Comparison of ENCODE assay signal across 21 cellular contexts in the genomic region with DNA sequence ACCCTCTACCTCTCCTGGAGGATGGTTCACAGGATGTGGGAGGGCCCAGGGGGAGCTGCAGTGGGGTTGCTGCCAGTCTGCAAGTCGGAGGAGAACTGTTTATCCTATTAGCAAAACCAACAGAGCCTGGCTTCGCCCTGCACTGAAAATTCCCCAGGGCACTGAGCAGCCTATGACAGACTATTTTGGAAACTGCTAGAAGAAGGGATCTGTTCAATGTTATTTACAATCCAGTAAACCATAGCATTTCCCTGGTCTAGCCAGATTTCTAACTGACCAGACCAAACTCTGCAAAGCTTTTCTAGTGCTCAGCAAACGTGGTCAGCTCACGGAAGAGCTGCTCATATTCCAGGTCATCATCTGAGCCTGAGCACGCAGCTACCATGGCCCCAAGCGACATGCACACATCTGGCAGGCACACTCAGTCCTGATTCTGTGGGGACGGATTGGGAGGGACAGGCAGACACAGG.
DNase-seq lines count a peak whose midpoint lies in the region; ATAC-seq and TF ChIP-seq lines count a peak whose summit lies in the region.
"Had no signal": no experiment of that assay in that cellular context is flagged by ENCODE, and none has a peak within 500 bp of the region (broad histone marks: within the 10 kb centered on the region; RNA-seq: fewer than 3 reads in every experiment).

No MANE protein-coding gene starts in this region.

- H3K4me3 ChIP-seq in SK-N-SH (ENCODE audit: low read depth in 2 of 2, low read length in 1 of 2) (no peak overlapping the region), fibroblast of the aortic adventitia (ENCODE audit: low read depth, low read length) (no peak overlapping the region), stomach smooth muscle (ENCODE audit: low read length in 2 of 2) (peak overlapping the region in 1 of 2 donors; percentile 59), MM.1S (ENCODE audit: low read length) (no peak overlapping the region)
- H3K4me3 ChIP-seq: upper lobe of left lung had no signal

- peak in 1 of 2 experiments; percentile 52; a peak in 1 of 4 replicates for TF ChIP-seq EP300 in SK-N-SH (IDR thresholded peaks at IDR 0.05; ENCODE audit: borderline replicate concordance in 1 of 2, low read depth in 1 of 2, low read length in 1 of 2)

- H3F3A ChIP-seq in SK-N-SH (replicated peaks; ENCODE audit: insufficient read depth) = no peaks in the 10 kb centered on the region
- peaks cover 3% of the 10 kb centered on the region; the same call in 1 of the 2 replicates for H3F3A ChIP-seq in MM.1S (ENCODE audit: insufficient read depth, low read length)

- no peaks in the 10 kb centered on the region for H3K79me2 ChIP-seq in SK-N-SH (ENCODE audit: insufficient read depth)
- no peaks in the 10 kb centered on the region for H3K79me2 ChIP-seq in MM.1S (ENCODE audit: low read length)

- H3K9me3 ChIP-seq in SK-N-SH (no peaks in the 10 kb centered on the region), stomach smooth muscle (ENCODE audit: control insufficient read depth in 2 of 2, low read length in 2 of 2) (no peaks in the 10 kb centered on the region), MM.1S (replicated peaks; ENCODE audit: insufficient read depth, low read length) (no peaks in the 10 kb centered on the region)
- H3K9me3 ChIP-seq: upper lobe of left lung had no signal

- intact Hi-C loops in Right ventricle myocardium inferior (cut with DNase I) (no loop called here), cardiac septum (cut with DNase I) (no loop called here)

- H3K27ac ChIP-seq in SK-N-SH (ENCODE audit: low read depth in 2 of 2, low read length in 1 of 2) (peak overlapping the region in 1 of 2 experiments; percentile 95; a peak in 2 of 4 replicates), stomach smooth muscle (ENCODE audit: low read length) (peak overlapping the region; percentile 70), MM.1S (ENCODE audit: low read length) (no peak overlapping the region)
- H3K27ac ChIP-seq: upper lobe of left lung had no signal

- H3K36me3 ChIP-seq in SK-N-SH (replicated peaks in 1 of 2; ENCODE audit: control insufficient read depth in 1 of 2, insufficient read depth in 2 of 2, low read length in 1 of 2) = no peaks in the 10 kb centered on the region
- H3K36me3 ChIP-seq in stomach smooth muscle (ENCODE audit: control insufficient read depth in 2 of 2, insufficient read depth in 2 of 2, low read length in 2 of 2) = no peaks in the 10 kb centered on the region
- no peaks in the 10 kb centered on the region for H3K36me3 ChIP-seq in MM.1S (replicated peaks; ENCODE audit: insufficient read depth, low read length)
- H3K36me3 ChIP-seq: upper lobe of left lung had no signal

- DNase-seq in Right ventricle myocardium inferior (ENCODE audit: missing footprints) (no peak), cardiac septum (ENCODE audit: low spot score) (no peak), SK-N-SH (peak; percentile 71), fibroblast of the aortic adventitia (ENCODE audit: low read depth) (peak; percentile 40), inferior parietal cortex (ENCODE audit: extremely low spot score) (no peak), OCI-M2 (lab: John Stamatoyannopoulos, UW; ENCODE audit: unreplicated experiment) (no peak), MM.1S (no peak)
- DNase-seq: activated CD4-positive, alpha-beta T cell treated with anti-CD3 and anti-CD28 coated beads for 4 hours; activated CD8-positive, alpha-beta memory T cell treated with anti-CD3 and anti-CD28 coated beads, Interleukin-2, amount 50 U/mL, for 4 hours; activated effector memory CD4-positive, alpha-beta T cell treated with anti-CD3 and anti-CD28 coated beads, Interleukin-2, amount 50 U/mL, for 16 hours; amniotic stem cell; CD4-positive, CD25-positive, alpha-beta regulatory T cell; effector CD8-positive, alpha-beta T cell; hypothalamus; kidney glomerular epithelial cell; midbrain; NCI-H1694 treated with DMSO at 0.1 percent for 48 hours; stimulated activated naive CD8-positive, alpha-beta T cell treated with anti-CD3 and anti-CD28 coated beads, Interleukin-15, Interleukin-2, amounts not matched to agents 100 U/mL and 50 U/mL, for 24 hours; T1000; upper lobe of left lung had no signal

- peak; percentile 56 for ATAC-seq in Right ventricle myocardium inferior
- ATAC-seq: stimulated activated naive CD8-positive, alpha-beta T cell treated with anti-CD3 and anti-CD28 coated beads, Interleukin-15, Interleukin-2, amounts not matched to agents 100 U/mL and 50 U/mL, for 24 hours had no signal

- CTCF ChIA-PET in SK-N-SH (lab: Yijun Ruan, JAX) = interaction anchor here (1.3 kb wide), 1 partner anchor 251 kb away, joined by 3 read pairs; no protein-coding TSS in a partner anchor

- peak; percentile 24 for TF ChIP-seq RAD21 in SK-N-SH (IDR thresholded peaks at IDR 0.05; ENCODE audit: low read length)

- H4K20me1 ChIP-seq in SK-N-SH (ENCODE audit: insufficient read depth) (no peaks in the 10 kb centered on the region), MM.1S (ENCODE audit: insufficient read depth, low read length) (no peaks in the 10 kb centered on the region)

- WGBS in SK-N-SH (ENCODE audit: low lambda C conversion rate) = 15% methylated on average over 7 of the region's 7 CpGs

- H3K4me1 ChIP-seq in SK-N-SH (ENCODE audit: control insufficient read depth in 1 of 2, insufficient read depth in 2 of 2, low read depth in 1 of 2, low read length in 1 of 2) (peaks cover 0 to 23% of the 10 kb centered on the region in 2 experiments; a peak in 2 of 4 replicates), stomach smooth muscle (ENCODE audit: control insufficient read depth, insufficient read depth, low read length) (peaks cover 20% of the 10 kb centered on the region), MM.1S (ENCODE audit: low read length) (0 out of 2 replicates have a peak, but pooled peaks cover 5% of the 10 kb centered on the region)
- H3K4me1 ChIP-seq: upper lobe of left lung had no signal

- H3K9ac ChIP-seq in SK-N-SH = no peak overlapping the region
- H3K9ac ChIP-seq in stomach smooth muscle (ENCODE audit: low read length in 2 of 2) = peak overlapping the region in 1 of 2 donors; percentile 55
- no peak overlapping the region for H3K9ac ChIP-seq in MM.1S (ENCODE audit: low read length)

- TF ChIP-seq CTCF in SK-N-SH (IDR thresholded peaks at IDR 0.05) = no peak
- TF ChIP-seq CTCF in fibroblast of the aortic adventitia (IDR thresholded peaks at IDR 0.05; ENCODE audit: insufficient read depth, low read length) = no peak
- no peak for TF ChIP-seq CTCF in MM.1S (IDR thresholded peaks at IDR 0.05; ENCODE audit: low read length)

- POLR2A ChIA-PET in SK-N-SH (lab: Yijun Ruan, JAX) = interaction anchor here (0.7 kb wide), 1 partner anchor 89 kb away, joined by 3 read pairs; no protein-coding TSS in a partner anchor

- H3K27me3 ChIP-seq in SK-N-SH (ENCODE audit: insufficient read depth) (no peaks in the 10 kb centered on the region), stomach smooth muscle (ENCODE audit: control insufficient read depth in 1 of 2, insufficient read depth in 2 of 2, low read length in 2 of 2) (no peaks in the 10 kb centered on the region), MM.1S (replicated peaks; ENCODE audit: insufficient read depth, low read length) (no peaks in the 10 kb centered on the region)
- H3K27me3 ChIP-seq: upper lobe of left lung had no signal

- H2AFZ ChIP-seq in SK-N-SH (ENCODE audit: low read depth) (no peak overlapping the region), MM.1S (ENCODE audit: low read length) (no peak overlapping the region)

- H3K9me2 ChIP-seq in SK-N-SH (no peaks in the 10 kb centered on the region), MM.1S (replicated peaks; ENCODE audit: insufficient read depth, low read length) (no peaks in the 10 kb centered on the region)

- H3K4me2 ChIP-seq in SK-N-SH (no peak overlapping the region), MM.1S (ENCODE audit: low read depth, low read length) (no peak overlapping the region)

TF ChIP-seq in SK-N-SH, 30 proteins besides CTCF, POLR2A, EP300 and RAD21 (continues in another document):
- TF ChIP-seq SIN3A (IDR thresholded peaks at IDR 0.05; ENCODE audit: borderline replicate concordance, low read depth, low read length) (no peak), JUND (IDR thresholded peaks at IDR 0.05) (no peak), GATA2 (CRISPR knock-in tag; IDR thresholded peaks at IDR 0.05) (peak; percentile 60; the same call in 1 of the 2 replicates), EZH2phosphoT487 (IDR thresholded peaks at IDR 0.05; ENCODE audit: borderline replicate concordance, low read depth) (no peak), RXRA (IDR thresholded peaks at IDR 0.05; ENCODE audit: borderline replicate concordance, low read depth) (no peak), SMC3 (IDR thresholded peaks at IDR 0.05; ENCODE audit: low read depth, low read length) (no peak), FOXM1 (IDR thresholded peaks at IDR 0.05; ENCODE audit: low read depth) (no peak), FOSL2 (IDR thresholded peaks at IDR 0.05; ENCODE audit: borderline replicate concordance, low read depth) (no peak)
- TF ChIP-seq, protein P1, sequence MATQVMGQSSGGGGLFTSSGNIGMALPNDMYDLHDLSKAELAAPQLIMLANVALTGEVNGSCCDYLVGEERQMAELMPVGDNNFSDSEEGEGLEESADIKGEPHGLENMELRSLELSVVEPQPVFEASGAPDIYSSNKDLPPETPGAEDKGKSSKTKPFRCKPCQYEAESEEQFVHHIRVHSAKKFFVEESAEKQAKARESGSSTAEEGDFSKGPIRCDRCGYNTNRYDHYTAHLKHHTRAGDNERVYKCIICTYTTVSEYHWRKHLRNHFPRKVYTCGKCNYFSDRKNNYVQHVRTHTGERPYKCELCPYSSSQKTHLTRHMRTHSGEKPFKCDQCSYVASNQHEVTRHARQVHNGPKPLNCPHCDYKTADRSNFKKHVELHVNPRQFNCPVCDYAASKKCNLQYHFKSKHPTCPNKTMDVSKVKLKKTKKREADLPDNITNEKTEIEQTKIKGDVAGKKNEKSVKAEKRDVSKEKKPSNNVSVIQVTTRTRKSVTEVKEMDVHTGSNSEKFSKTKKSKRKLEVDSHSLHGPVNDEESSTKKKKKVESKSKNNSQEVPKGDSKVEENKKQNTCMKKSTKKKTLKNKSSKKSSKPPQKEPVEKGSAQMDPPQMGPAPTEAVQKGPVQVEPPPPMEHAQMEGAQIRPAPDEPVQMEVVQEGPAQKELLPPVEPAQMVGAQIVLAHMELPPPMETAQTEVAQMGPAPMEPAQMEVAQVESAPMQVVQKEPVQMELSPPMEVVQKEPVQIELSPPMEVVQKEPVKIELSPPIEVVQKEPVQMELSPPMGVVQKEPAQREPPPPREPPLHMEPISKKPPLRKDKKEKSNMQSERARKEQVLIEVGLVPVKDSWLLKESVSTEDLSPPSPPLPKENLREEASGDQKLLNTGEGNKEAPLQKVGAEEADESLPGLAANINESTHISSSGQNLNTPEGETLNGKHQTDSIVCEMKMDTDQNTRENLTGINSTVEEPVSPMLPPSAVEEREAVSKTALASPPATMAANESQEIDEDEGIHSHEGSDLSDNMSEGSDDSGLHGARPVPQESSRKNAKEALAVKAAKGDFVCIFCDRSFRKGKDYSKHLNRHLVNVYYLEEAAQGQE (IDR thresholded peaks at IDR 0.05; ENCODE audit: low read depth, low read length) = no peak
- TF ChIP-seq, protein P2, sequence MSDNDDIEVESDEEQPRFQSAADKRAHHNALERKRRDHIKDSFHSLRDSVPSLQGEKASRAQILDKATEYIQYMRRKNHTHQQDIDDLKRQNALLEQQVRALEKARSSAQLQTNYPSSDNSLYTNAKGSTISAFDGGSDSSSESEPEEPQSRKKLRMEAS (IDR thresholded peaks at IDR 0.05; ENCODE audit: low read depth) = no peak

Comparison
In these comparisons a context has a peak if more than half of its experiments do, and no peak if none do; other contexts are left out.
1. DNase-seq: peak in SK-N-SH (single experiment) and fibroblast of the aortic adventitia (single experiment); none in Right ventricle myocardium inferior (single experiment), cardiac septum (single experiment), inferior parietal cortex (single experiment), OCI-M2 (single experiment) and MM.1S (single experiment).